1 cellular context compared by ENCODE assay signal in the genomic region with DNA sequence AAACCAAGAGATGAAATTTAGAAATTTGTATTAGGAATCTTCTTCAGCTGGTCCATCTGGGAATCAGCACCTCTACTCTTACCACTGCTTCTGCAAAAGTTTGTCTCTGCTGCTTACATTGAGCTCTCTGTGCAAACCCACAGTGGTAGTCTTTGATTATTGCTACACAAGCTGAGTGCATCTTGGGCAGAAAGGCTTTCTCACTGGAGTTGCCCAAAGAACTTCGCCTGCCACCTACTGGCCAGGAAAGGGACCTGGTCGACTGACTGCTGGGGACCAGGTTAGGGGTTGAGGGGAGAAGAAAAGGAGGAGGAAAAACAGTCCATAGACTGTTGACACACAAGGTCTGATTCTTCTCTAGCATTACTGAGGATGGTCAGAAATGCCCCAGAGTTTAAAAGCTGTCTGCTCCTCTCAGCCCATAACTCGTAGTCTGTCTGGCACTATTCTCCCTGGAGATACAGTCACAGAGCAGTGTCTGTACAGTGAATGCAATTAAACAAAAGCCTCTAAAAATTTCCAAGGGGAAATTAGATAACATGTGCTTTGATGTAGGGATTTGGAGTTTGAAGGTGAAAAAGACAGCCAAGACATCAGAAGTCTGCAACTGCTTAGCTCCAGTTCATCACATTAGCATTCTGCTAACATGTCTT.
TF ChIP-seq lines count a peak whose summit lies in the region.

No MANE protein-coding gene starts in this region.

TF ChIP-seq in K562, 482 proteins besides CTCF, POLR2A, EP300 and RAD21 (continued from another document):
- TF ChIP-seq, protein P1, sequence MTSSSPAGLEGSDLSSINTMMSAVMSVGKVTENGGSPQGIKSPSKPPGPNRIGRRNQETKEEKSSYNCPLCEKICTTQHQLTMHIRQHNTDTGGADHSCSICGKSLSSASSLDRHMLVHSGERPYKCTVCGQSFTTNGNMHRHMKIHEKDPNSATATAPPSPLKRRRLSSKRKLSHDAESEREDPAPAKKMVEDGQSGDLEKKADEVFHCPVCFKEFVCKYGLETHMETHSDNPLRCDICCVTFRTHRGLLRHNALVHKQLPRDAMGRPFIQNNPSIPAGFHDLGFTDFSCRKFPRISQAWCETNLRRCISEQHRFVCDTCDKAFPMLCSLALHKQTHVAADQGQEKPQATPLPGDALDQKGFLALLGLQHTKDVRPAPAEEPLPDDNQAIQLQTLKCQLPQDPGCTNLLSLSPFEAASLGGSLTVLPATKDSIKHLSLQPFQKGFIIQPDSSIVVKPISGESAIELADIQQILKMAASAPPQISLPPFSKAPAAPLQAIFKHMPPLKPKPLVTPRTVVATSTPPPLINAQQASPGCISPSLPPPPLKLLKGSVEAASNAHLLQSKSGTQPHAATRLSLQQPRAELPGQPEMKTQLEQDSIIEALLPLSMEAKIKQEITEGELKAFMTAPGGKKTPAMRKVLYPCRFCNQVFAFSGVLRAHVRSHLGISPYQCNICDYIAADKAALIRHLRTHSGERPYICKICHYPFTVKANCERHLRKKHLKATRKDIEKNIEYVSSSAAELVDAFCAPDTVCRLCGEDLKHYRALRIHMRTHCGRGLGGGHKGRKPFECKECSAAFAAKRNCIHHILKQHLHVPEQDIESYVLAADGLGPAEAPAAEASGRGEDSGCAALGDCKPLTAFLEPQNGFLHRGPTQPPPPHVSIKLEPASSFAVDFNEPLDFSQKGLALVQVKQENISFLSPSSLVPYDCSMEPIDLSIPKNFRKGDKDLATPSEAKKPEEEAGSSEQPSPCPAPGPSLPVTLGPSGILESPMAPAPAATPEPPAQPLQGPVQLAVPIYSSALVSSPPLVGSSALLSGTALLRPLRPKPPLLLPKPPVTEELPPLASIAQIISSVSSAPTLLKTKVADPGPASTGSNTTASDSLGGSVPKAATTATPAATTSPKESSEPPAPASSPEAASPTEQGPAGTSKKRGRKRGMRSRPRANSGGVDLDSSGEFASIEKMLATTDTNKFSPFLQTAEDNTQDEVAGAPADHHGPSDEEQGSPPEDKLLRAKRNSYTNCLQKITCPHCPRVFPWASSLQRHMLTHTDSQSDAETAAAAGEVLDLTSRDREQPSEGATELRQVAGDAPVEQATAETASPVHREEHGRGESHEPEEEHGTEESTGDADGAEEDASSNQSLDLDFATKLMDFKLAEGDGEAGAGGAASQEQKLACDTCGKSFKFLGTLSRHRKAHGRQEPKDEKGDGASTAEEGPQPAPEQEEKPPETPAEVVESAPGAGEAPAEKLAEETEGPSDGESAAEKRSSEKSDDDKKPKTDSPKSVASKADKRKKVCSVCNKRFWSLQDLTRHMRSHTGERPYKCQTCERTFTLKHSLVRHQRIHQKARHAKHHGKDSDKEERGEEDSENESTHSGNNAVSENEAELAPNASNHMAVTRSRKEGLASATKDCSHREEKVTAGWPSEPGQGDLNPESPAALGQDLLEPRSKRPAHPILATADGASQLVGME (CRISPR knock-in tag; IDR thresholded peaks at IDR 0.05): no peak
- TF ChIP-seq ZNF444 (CRISPR knock-in tag; IDR thresholded peaks at IDR 0.05) (no peak), SMARCC2 (IDR thresholded peaks at IDR 0.05; ENCODE audit: low read depth) (no peak), ZNF586 (CRISPR knock-in tag; conservative IDR thresholded peaks at IDR 0.05) (no peak), CEBPG (CRISPR knock-in tag; IDR thresholded peaks at IDR 0.05) (no peak), CEBPG (tag; conservative IDR thresholded peaks at IDR 0.05 in 1 of 2, IDR thresholded peaks at IDR 0.05 in 1 of 2) (peak in 1 of 2 experiments; percentile 50; a peak in 1 of 4 replicates), TAL1 (IDR thresholded peaks at IDR 0.05) (no peak), ZNF445 (CRISPR knock-in tag; IDR thresholded peaks at IDR 0.05; ENCODE audit: low read depth) (no peak), SETDB1 (IDR thresholded peaks at IDR 0.05; ENCODE audit: low read length) (no peak), XRCC5 (IDR thresholded peaks at IDR 0.05; ENCODE audit: low read depth, low read length) (no peak)
- TF ChIP-seq, protein P2, sequence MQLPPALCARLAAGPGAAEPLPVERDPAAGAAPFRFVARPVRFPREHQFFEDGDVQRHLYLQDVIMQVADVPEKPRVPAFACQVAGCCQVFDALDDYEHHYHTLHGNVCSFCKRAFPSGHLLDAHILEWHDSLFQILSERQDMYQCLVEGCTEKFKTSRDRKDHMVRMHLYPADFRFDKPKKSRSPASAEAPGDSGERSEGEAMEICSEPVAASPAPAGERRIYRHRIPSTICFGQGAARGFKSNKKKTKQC (CRISPR knock-in tag; IDR thresholded peaks at IDR 0.05): no peak
- TF ChIP-seq, protein P3, sequence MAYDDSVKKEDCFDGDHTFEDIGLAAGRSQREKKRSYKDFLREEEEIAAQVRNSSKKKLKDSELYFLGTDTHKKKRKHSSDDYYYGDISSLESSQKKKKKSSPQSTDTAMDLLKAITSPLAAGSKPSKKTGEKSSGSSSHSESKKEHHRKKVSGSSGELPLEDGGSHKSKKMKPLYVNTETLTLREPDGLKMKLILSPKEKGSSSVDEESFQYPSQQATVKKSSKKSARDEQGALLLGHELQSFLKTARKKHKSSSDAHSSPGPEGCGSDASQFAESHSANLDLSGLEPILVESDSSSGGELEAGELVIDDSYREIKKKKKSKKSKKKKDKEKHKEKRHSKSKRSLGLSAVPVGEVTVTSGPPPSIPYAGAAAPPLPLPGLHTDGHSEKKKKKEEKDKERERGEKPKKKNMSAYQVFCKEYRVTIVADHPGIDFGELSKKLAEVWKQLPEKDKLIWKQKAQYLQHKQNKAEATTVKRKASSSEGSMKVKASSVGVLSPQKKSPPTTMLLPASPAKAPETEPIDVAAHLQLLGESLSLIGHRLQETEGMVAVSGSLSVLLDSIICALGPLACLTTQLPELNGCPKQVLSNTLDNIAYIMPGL (CRISPR knock-in tag; IDR thresholded peaks at IDR 0.05): no peak
- TF ChIP-seq, protein P4, sequence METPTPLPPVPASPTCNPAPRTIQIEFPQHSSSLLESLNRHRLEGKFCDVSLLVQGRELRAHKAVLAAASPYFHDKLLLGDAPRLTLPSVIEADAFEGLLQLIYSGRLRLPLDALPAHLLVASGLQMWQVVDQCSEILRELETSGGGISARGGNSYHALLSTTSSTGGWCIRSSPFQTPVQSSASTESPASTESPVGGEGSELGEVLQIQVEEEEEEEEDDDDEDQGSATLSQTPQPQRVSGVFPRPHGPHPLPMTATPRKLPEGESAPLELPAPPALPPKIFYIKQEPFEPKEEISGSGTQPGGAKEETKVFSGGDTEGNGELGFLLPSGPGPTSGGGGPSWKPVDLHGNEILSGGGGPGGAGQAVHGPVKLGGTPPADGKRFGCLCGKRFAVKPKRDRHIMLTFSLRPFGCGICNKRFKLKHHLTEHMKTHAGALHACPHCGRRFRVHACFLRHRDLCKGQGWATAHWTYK (CRISPR knock-in tag; IDR thresholded peaks at IDR 0.05): no peak
